Comparison of ENCODE assay signal across 22 cellular contexts in the genomic region with DNA sequence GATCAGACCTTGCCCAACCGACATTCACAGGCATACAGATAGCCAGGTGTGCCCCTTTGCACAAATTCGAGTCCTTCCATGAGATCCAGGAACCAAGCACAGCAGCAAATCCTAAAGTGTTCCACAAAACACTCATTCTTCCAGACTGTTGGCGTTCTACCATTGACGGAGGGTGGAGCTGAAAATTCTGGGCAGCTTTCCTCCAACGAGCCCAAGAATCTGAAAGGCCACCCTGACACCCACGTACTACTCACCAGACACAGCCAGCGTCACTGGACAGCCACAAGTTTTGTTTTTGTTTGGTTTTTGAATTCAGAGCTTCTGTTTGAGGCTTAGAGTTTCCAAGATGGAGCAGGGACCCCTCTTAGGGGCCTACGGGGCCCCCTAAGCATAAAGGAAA.
"Had no signal": no experiment of that assay in that cellular context is flagged by ENCODE, and none has a peak within 500 bp of the region (broad histone marks: within the 10 kb centered on the region; RNA-seq: fewer than 3 reads in every experiment).

No MANE protein-coding gene starts in this region.

- ATAC-seq: gastroesophageal sphincter; left lobe of liver; mucosa of descending colon; naive thymus-derived CD8-positive, alpha-beta T cell had no signal

- H3K36me3 ChIP-seq: colonic mucosa, gastroesophageal sphincter, ovary, right atrium auricular region, stomach, thoracic aorta had no signal

- H3K9me3 Mint-ChIP-seq: endodermal cell; naive thymus-derived CD8-positive, alpha-beta T cell; neural crest cell; type B pancreatic cell had no signal

- H3K4me1 ChIP-seq: colonic mucosa, stomach had no signal

- H3K27ac ChIP-seq: colonic mucosa, gastroesophageal sphincter, ovary, right atrium auricular region, stomach, thoracic aorta had no signal

- H3K4me1 Mint-ChIP-seq: naive thymus-derived CD8-positive, alpha-beta T cell had no signal

- H3K9me3 ChIP-seq: colonic mucosa, gastroesophageal sphincter, mucosa of descending colon, ovary, right atrium auricular region, stomach, thoracic aorta had no signal

- H3K4me3 ChIP-seq: colonic mucosa, gastroesophageal sphincter, mucosa of descending colon, ovary, right atrium auricular region, stomach, thoracic aorta had no signal

- H3K4me3 Mint-ChIP-seq: endodermal cell; naive thymus-derived CD8-positive, alpha-beta T cell; neural crest cell; type B pancreatic cell had no signal

- H3K27ac Mint-ChIP-seq: endodermal cell, type B pancreatic cell had no signal

- H3K27me3 ChIP-seq: colonic mucosa, gastroesophageal sphincter, ovary, right atrium auricular region, stomach had no signal

- H3K36me3 Mint-ChIP-seq: naive thymus-derived CD8-positive, alpha-beta T cell; type B pancreatic cell had no signal

- DNase-seq: colonic mucosa; dermis blood vessel endothelial cell; endodermal cell; foreskin fibroblast; glutamatergic neuron; islet precursor cell; mammary epithelial cell; mucosa of descending colon; naive thymus-derived CD8-positive, alpha-beta T cell; nucleus accumbens; ovary; small intestine; stimulated activated CD4-positive, alpha-beta T cell treated with anti-CD3 and anti-CD28 coated beads, Interleukin-12 subunit alpha, Interleukin-12 subunit beta, amount 100 ng/mL, for 4 hours; stimulated activated naive CD4-positive, alpha-beta T cell; stomach; substantia nigra had no signal
